6 cellular contexts compared by ENCODE assay signal in genomic region chr19:48713041-48713863, GRCh38. TPM values are rescaled to one million over a fixed set of nuclear protein-coding genes. Genes with fewer than 3 reads are reported as not detected.
DNase-seq lines count a peak whose midpoint lies in the region; ATAC-seq, FAIRE-seq and TF ChIP-seq lines count a peak whose summit lies in the region.

No MANE protein-coding gene starts in this region.

- ATAC-seq in left cardiac atrium (no peak), pancreas (no peak), GM18909 (IDR thresholded peaks at IDR 0.05; ENCODE audit: poor library complexity, unreplicated experiment) (no peak)
- no peak for ATAC-seq in central memory CD8-positive, alpha-beta T cell (replicated peaks; ENCODE audit: extremely low read depth, poor library complexity, severe bottlenecking)

- H3K9me3 Mint-ChIP-seq in central memory CD8-positive, alpha-beta T cell: no peaks in the 10 kb centered on the region

- intact Hi-C loops in left cardiac atrium (cut with DNase I) (no loop called here), pancreas (cut with DNase I) (no loop called here)

- no peak overlapping the region for H3K27ac Mint-ChIP-seq in central memory CD8-positive, alpha-beta T cell (ENCODE audit: low read depth)

- peak overlapping the region; percentile 77 for H3K4me3 Mint-ChIP-seq in central memory CD8-positive, alpha-beta T cell

- no peak for TF ChIP-seq POLR2A in H54 (IDR thresholded peaks at IDR 0.05; ENCODE audit: low read depth, low read length)

- H3K9me3 ChIP-seq in cardiac muscle cell (ENCODE audit: low read depth) (no peaks in the 10 kb centered on the region), pancreas (no peaks in the 10 kb centered on the region)

- 30 to 41% methylated on average over 24 to 25 of the region's 25 CpGs for WGBS in pancreas, 2 donors

- H3K4me3 ChIP-seq in cardiac muscle cell: peak overlapping the region; percentile 53
- peak overlapping the region; percentile 40 to 63 (median 46) for H3K4me3 ChIP-seq in pancreas

- H3K27me3 Mint-ChIP-seq in central memory CD8-positive, alpha-beta T cell: no peaks in the 10 kb centered on the region

- peaks cover 24% of the 10 kb centered on the region for H3K4me1 Mint-ChIP-seq in central memory CD8-positive, alpha-beta T cell

- H3K36me3 ChIP-seq in cardiac muscle cell: no peaks in the 10 kb centered on the region
- no peaks in the 10 kb centered on the region for H3K36me3 ChIP-seq in pancreas

- H3K4me1 ChIP-seq in cardiac muscle cell (ENCODE audit: low read depth): peaks cover 11% of the 10 kb centered on the region
- no peaks in the 10 kb centered on the region for H3K4me1 ChIP-seq in pancreas

- H3K27ac ChIP-seq in cardiac muscle cell (no peak overlapping the region), pancreas (peak overlapping the region in 1 of 4 donors; percentile 63)

- no peaks in the 10 kb centered on the region for H3K27me3 ChIP-seq in cardiac muscle cell
- H3K27me3 ChIP-seq in pancreas: no peaks in the 10 kb centered on the region

- TF ChIP-seq CTCF in cardiac muscle cell (IDR thresholded peaks at IDR 0.05; ENCODE audit: low read depth, low read length): peak; percentile 38
- TF ChIP-seq CTCF in pancreas (IDR thresholded peaks at IDR 0.05): no peak

- peaks cover 3% of the 10 kb centered on the region for H3K36me3 Mint-ChIP-seq in central memory CD8-positive, alpha-beta T cell (ENCODE audit: insufficient read depth)

- DNase-seq in cardiac muscle cell (ENCODE audit: low read depth in 1 of 2, low spot score in 1 of 2): no peak
- DNase-seq in left cardiac atrium: no peak
- no peak for DNase-seq in central memory CD8-positive, alpha-beta T cell (ENCODE audit: low spot score in 2 of 2)
- DNase-seq in pancreas: peak in 2 of 6 donors; percentile 31 to 34
- no peak for DNase-seq in H54 (ENCODE audit: insufficient read length, low spot score)

- FAIRE-seq in pancreas (lab: Jason Lieb, UNC) (no peak), H54 (lab: Jason Lieb, UNC) (no peak)

RNA-seq across cellular contexts. Expression of gene MAMSTR, which starts 6.3 kb away (rescaled TPM):
- total RNA-seq in cardiac muscle cell (3.5 and 4.7 TPM in 2 replicates), left cardiac atrium (1 to 10 TPM; 1.6 to 3.2 TPM), pancreas (1 to 10 TPM in 2 of 6 donors, under 1 TPM in 4; 0.51 to 2.6 (median 0.84) TPM)
- polyA plus RNA-seq in cardiac muscle cell (6.1 and 6.3 TPM in 2 replicates), pancreas (1 to 10 TPM; 1.5 to 2.3 TPM)

RNA-seq across cellular contexts. Expression of gene FUT2, which starts 17.5 kb away (rescaled TPM):
- total RNA-seq in cardiac muscle cell (not detected in 2 replicates), left cardiac atrium (not detected), pancreas (10 to 100 TPM in 2 of 6 donors, 1 to 10 TPM in 4; 4.8 to 14.5 (median 8.2) TPM)
- polyA plus RNA-seq in cardiac muscle cell (0.11 and 0.55 TPM in 2 replicates), pancreas (1 to 10 TPM; 3.7 to 5.4 TPM)

RNA-seq across cellular contexts. Expression of gene RASIP1, which starts 27.2 kb away (rescaled TPM):
- total RNA-seq in cardiac muscle cell (3.2 and 5.5 TPM in 2 replicates), left cardiac atrium (10 to 100 TPM; 14.9 to 23.8 TPM), pancreas (1 to 10 TPM; 5.3 to 9.6 (median 6.5) TPM)
- polyA plus RNA-seq in cardiac muscle cell (1.5 and 2.9 TPM in 2 replicates), pancreas (10 to 100 TPM; 16.2 to 40.9 TPM)

RNA-seq across cellular contexts. Expression of gene IZUMO1, which starts 33.5 kb away (rescaled TPM):
- total RNA-seq in cardiac muscle cell (not detected in 2 replicates), left cardiac atrium (under 1 TPM; 0.29 to 0.92 TPM), pancreas (1 to 10 TPM in 4 of 6 donors, under 1 TPM in 2; 0.73 to 4.6 (median 1.9) TPM)
- polyA plus RNA-seq in cardiac muscle cell (0.94 TPM in 1 of 2 replicates, not detected in the other), pancreas (1 to 10 TPM; 1.9 to 3.8 TPM)

RNA-seq across cellular contexts. Expression of gene FUT1, which starts 39.2 kb away (rescaled TPM):
- total RNA-seq in cardiac muscle cell (0.14 and 0.21 TPM in 2 replicates), left cardiac atrium (1 to 10 TPM; 2.1 to 3.5 TPM), pancreas (10 to 100 TPM in 4 of 6 donors, 1 to 10 TPM in 2; 6.5 to 29.7 (median 12.6) TPM)
- polyA plus RNA-seq in cardiac muscle cell (not detected in 2 replicates), pancreas (10 to 100 TPM in 1 of 2 donors, 1 to 10 TPM in 1; 7.7 to 12.7 TPM)
